Comparison of ENCODE assay signal across 8 cellular contexts in the genomic region with DNA sequence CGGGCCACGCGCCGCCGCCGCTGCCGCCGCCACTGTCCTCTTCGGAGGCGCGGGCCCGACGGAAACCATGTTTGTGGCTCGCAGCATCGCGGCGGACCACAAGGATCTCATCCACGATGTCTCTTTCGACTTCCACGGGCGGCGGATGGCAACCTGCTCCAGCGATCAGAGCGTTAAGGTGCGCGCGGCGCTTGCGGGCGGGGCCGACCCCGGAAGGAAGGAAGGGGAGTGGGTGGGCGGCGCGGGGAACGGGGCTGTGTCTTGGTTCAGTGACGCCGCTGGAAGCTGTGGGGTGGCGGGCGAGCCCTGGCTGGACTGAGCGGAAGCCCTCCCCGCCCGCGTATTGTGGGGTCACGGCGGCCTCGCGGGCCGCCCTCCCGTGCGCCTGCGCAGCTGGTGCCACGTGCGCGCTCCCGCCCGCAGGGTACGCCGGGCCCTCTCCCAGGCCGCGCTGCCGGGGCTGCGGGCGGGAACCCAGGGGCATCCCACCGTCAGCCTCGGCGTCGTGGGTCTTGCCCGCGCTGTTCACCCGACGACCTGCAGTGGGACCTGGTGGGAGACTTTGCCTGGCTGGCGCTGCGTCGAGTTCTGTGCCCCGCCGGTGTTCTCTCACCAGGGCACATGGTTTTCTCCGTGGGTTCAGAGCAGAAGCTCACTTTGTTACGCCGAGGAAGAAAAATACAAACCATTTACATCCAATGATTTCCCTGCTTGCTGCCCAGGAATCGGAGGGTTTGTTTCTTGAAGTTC. TPM values are rescaled to one million over a fixed set of nuclear protein-coding genes. Genes with fewer than 3 reads are reported as not detected.
DNase-seq lines count a peak whose midpoint lies in the region; ATAC-seq and TF ChIP-seq lines count a peak whose summit lies in the region.

No MANE protein-coding gene starts in this region.

- peak overlapping the region; percentile 95 to 99 (median 98) for H3K27ac Mint-ChIP-seq in CD14-positive monocyte

- peak; percentile 93 for DNase-seq in CD14-positive monocyte (ENCODE audit: low spot score)
- peak; percentile 78 for DNase-seq in NCI-H748 treated with DMSO at 0.1 percent for 48 hours (lab: John Stamatoyannopoulos, UW)
- peak; percentile 98 for DNase-seq in activated CD4-positive, alpha-beta T cell treated with anti-CD3 and anti-CD28 coated beads, Interleukin-2, amount 50 U/mL, for 48 hours
- DNase-seq in dermis microvascular lymphatic vessel endothelial cell (ENCODE audit: low read depth in 2 of 2): peak; percentile 90 to 96
- peak; percentile 94 to 99 for DNase-seq in lower leg skin (ENCODE audit: low spot score in 2 of 2)
- peak; percentile 98 for DNase-seq in stimulated activated CD4-positive, alpha-beta T cell treated with anti-CD3 and anti-CD28 coated beads, Interleukin-4, amount 100 ng/mL, for 24 hours

- peaks cover 0 to 4% (median 0%) of the 10 kb centered on the region in 3 donors for H3K27me3 Mint-ChIP-seq in CD14-positive monocyte (ENCODE audit: low read depth in 3 of 3)

- H3K9me3 Mint-ChIP-seq in CD14-positive monocyte: peaks cover 0 to 4% (median 0%) of the 10 kb centered on the region in 7 donors

- peaks cover 22% of the 10 kb centered on the region for H3K4me1 Mint-ChIP-seq in CD14-positive monocyte

- peak in 1 of 2 donors; percentile 26 for TF ChIP-seq POLR2A in lower leg skin (IDR thresholded peaks at IDR 0.05)

- 2 to 3% methylated on average over 53 to 73 of the region's 81 CpGs for WGBS in lower leg skin, 2 donors

- ATAC-seq in GM19351 (IDR thresholded peaks at IDR 0.05; ENCODE audit: unreplicated experiment): peak; percentile 70
- peak; percentile 59 for ATAC-seq in HG03469 (IDR thresholded peaks at IDR 0.05; ENCODE audit: unreplicated experiment)

- peak overlapping the region; percentile 45 for H3K4me3 ChIP-seq in lower leg skin (ENCODE audit: low read depth, poor library complexity, severe bottlenecking)

- peaks cover 8 to 15% of the 10 kb centered on the region in 2 donors for H3K36me3 Mint-ChIP-seq in CD14-positive monocyte

- no peak for TF ChIP-seq CTCF in CD14-positive monocyte (IDR thresholded peaks at IDR 0.05)
- no peak for TF ChIP-seq CTCF in lower leg skin (IDR thresholded peaks at IDR 0.05)

- intact Hi-C loops in CD14-positive monocyte (cut with micrococcal nuclease) (loop anchor here (2.0 to 10.0 kb wide), 6 partner anchors 43 to 779 kb away; a partner anchor contains a TSS), lower leg skin (cut with DNase I; ENCODE audit: low total_unique reads) (no loop called here)

- peak overlapping the region; percentile 89 to 92 for H3K4me3 Mint-ChIP-seq in CD14-positive monocyte

RNA-seq across cellular contexts. Expression of a gene that starts 0.4 kb away (rescaled TPM):
- polyA plus RNA-seq in CD14-positive monocyte: 10 to 100 TPM; 25.9 to 26.9 TPM
- total RNA-seq in dermis microvascular lymphatic vessel endothelial cell: 44.5 and 50.7 TPM in 2 replicates
- total RNA-seq in lower leg skin: 10 to 100 TPM; 24.1 to 32.2 (median 26.1) TPM

RNA-seq across cellular contexts. Expression of a gene that starts 42.9 kb away (rescaled TPM):
- polyA plus RNA-seq in CD14-positive monocyte: 1 to 10 TPM; 3.0 to 3.7 TPM
- total RNA-seq in dermis microvascular lymphatic vessel endothelial cell: 20.2 and 21.1 TPM in 2 replicates
- 10 to 100 TPM; 12.6 to 17.5 (median 14.8) TPM for total RNA-seq in lower leg skin

Comparison
In these comparisons a context has a peak if more than half of its experiments do, and no peak if none do; other contexts are left out.
1. Peak in every context shown above with its lines: DNase-seq, ATAC-seq and H3K4me3 ChIP-seq.